ENCODE assay signal across 1 cellular context in genomic region chr19:38706792-38707511, GRCh38.
TF ChIP-seq lines count a peak whose summit lies in the region.

No MANE protein-coding gene starts in this region.

TF ChIP-seq in HCT116, 20 proteins besides CTCF, POLR2A, EP300 and RAD21:
- no peak for TF ChIP-seq ZBTB33 (IDR thresholded peaks at IDR 0.05; ENCODE audit: extremely low read depth, insufficient replicate concordance, low read length)
- TF ChIP-seq SIN3A (IDR thresholded peaks at IDR 0.05; ENCODE audit: low read depth): no peak
- TF ChIP-seq, protein P1, sequence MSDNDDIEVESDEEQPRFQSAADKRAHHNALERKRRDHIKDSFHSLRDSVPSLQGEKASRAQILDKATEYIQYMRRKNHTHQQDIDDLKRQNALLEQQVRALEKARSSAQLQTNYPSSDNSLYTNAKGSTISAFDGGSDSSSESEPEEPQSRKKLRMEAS (IDR thresholded peaks at IDR 0.05): no peak
- TF ChIP-seq REST (IDR thresholded peaks at IDR 0.05; ENCODE audit: low read depth): no peak
- TF ChIP-seq, protein P2, sequence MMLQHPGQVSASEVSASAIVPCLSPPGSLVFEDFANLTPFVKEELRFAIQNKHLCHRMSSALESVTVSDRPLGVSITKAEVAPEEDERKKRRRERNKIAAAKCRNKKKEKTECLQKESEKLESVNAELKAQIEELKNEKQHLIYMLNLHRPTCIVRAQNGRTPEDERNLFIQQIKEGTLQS (IDR thresholded peaks at IDR 0.05): no peak
- no peak for TF ChIP-seq CEBPB (IDR thresholded peaks at IDR 0.05; ENCODE audit: low read depth)
- TF ChIP-seq ELF1 (IDR thresholded peaks at IDR 0.05; ENCODE audit: borderline replicate concordance, low read depth): no peak
- no peak for TF ChIP-seq CBX3 (IDR thresholded peaks at IDR 0.05; ENCODE audit: low read depth)
- TF ChIP-seq EZH2phosphoT487 (IDR thresholded peaks at IDR 0.05; ENCODE audit: borderline replicate concordance): no peak
- TF ChIP-seq FOSL1 (IDR thresholded peaks at IDR 0.05; ENCODE audit: low read depth): no peak
- TF ChIP-seq YY1 (IDR thresholded peaks at IDR 0.05; ENCODE audit: extremely low read depth, insufficient replicate concordance, low read depth, low read length): no peak
- no peak for TF ChIP-seq EZH2 (IDR thresholded peaks at IDR 0.05)
- no peak for TF ChIP-seq TCF7L2 (IDR thresholded peaks at IDR 0.05; ENCODE audit: borderline replicate concordance, extremely low read depth, insufficient read depth, insufficient read length)
- no peak for TF ChIP-seq ZNF274 (IDR thresholded peaks at IDR 0.05; ENCODE audit: low read depth, low read length)
- TF ChIP-seq POLR2AphosphoS5 (IDR thresholded peaks at IDR 0.05; ENCODE audit: low read depth, low read length): no peak
- no peak for TF ChIP-seq ZFX (IDR thresholded peaks at IDR 0.05)
- no peak for TF ChIP-seq SRF (IDR thresholded peaks at IDR 0.05; ENCODE audit: low read depth)
TF ChIP-seq in HCT116: peak in this region for 0.
